1 cellular context compared by ENCODE assay signal in the genomic region with DNA sequence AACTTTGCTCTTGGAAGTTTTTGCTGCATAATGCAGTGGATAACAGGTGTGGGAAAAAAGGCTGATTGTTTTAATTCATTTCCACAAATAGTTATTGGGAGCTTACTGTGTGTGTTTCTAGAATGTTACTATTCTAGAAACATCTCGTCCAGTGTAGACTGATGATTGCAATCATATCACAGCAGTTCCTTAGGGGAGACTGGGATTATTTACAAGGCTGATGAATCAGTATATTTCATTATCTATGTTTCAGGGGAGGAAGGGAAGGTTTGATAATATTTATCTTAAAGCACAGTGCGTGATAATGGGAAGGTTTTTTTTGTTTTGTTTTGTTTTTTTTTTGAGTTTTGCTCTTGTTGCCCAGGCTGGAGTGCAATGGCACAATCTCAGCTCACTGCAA.
TF ChIP-seq lines count a peak whose summit lies in the region.

No MANE protein-coding gene starts in this region.

TF ChIP-seq in WTC11, 78 proteins besides CTCF, POLR2A, EP300 and RAD21 (continued from another document):
- TF ChIP-seq, protein P1, sequence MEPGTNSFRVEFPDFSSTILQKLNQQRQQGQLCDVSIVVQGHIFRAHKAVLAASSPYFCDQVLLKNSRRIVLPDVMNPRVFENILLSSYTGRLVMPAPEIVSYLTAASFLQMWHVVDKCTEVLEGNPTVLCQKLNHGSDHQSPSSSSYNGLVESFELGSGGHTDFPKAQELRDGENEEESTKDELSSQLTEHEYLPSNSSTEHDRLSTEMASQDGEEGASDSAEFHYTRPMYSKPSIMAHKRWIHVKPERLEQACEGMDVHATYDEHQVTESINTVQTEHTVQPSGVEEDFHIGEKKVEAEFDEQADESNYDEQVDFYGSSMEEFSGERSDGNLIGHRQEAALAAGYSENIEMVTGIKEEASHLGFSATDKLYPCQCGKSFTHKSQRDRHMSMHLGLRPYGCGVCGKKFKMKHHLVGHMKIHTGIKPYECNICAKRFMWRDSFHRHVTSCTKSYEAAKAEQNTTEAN (CRISPR knock-in tag; IDR thresholded peaks at IDR 0.05), result no peak
